In genomic region chr10:112565434-112566053, GRCh38 we compare ENCODE assay signal across 8 cellular contexts.
DNase-seq lines count a peak whose midpoint lies in the region; ATAC-seq and TF ChIP-seq lines count a peak whose summit lies in the region.

No MANE protein-coding gene starts in this region.

- H3K27me3 ChIP-seq in fibroblast of lung (ENCODE audit: control insufficient read depth, insufficient read depth, low read length): no peaks in the 10 kb centered on the region

- POLR2A ChIA-PET in GM10248 (lab: Yijun Ruan, JAX): no interaction called here

- H2AFZ ChIP-seq in fibroblast of lung (ENCODE audit: low read length): no peak overlapping the region

- in situ Hi-C loops in ACHN (cut with HindIII; ENCODE audit: low pct_ligation_motif_present, low pct_unique_long_range_greater_than_20kb, low sequenced_read_pairs): no loop called here

- peak; percentile 83 for DNase-seq in ACHN
- DNase-seq in GM10248 (ENCODE audit: extremely low spot score): peak; percentile 26
- peak; percentile 14 for DNase-seq in NCI-H1105 (lab: John Stamatoyannopoulos, UW)
- DNase-seq in fibroblast of lung (ENCODE audit: low read depth in 2 of 2): peak; percentile 59 to 83
- DNase-seq in non-pigmented ciliary epithelial cell (ENCODE audit: low read depth): peak; percentile 31
- no peak for DNase-seq in activated CD8-positive, alpha-beta memory T cell treated with anti-CD3 and anti-CD28 coated beads, Interleukin-2, amount 50 U/mL, for 48 hours

- ATAC-seq in SK-N-SH treated with all-trans-retinoic acid at 6 μM for 48 hours (peak; percentile 86), GM21381 (IDR thresholded peaks at IDR 0.05; ENCODE audit: unreplicated experiment) (no peak)

- no peaks in the 10 kb centered on the region for H4K20me1 ChIP-seq in fibroblast of lung (ENCODE audit: control insufficient read depth, extremely low read depth, insufficient read depth, low read length)

- CTCF ChIA-PET in GM10248 (lab: Yijun Ruan, JAX): interaction anchor here (0.9 to 1.6 kb wide), 4 partner anchors 9 to 820 kb away, joined by 3 to 6 read pairs (median 4); no protein-coding TSS in a partner anchor

- H3K36me3 ChIP-seq in fibroblast of lung (ENCODE audit: control insufficient read depth, insufficient read depth, low read length): no peaks in the 10 kb centered on the region

- no peak overlapping the region for H3K9ac ChIP-seq in fibroblast of lung (ENCODE audit: insufficient read depth, low read length)

- H3K4me3 ChIP-seq in fibroblast of lung (replicated peaks in 1 of 4; ENCODE audit: control extremely low read depth in 1 of 4, insufficient read depth in 1 of 4, low read depth in 3 of 4, low read length in 4 of 4): no peak overlapping the region

- no peaks in the 10 kb centered on the region for H3K79me2 ChIP-seq in fibroblast of lung (ENCODE audit: control insufficient read depth, insufficient read depth, low read length)

- no peaks in the 10 kb centered on the region for H3K4me1 ChIP-seq in fibroblast of lung (ENCODE audit: control insufficient read depth, extremely low read depth, insufficient read depth, low read length)

- H3K9me3 ChIP-seq in fibroblast of lung (ENCODE audit: control insufficient read depth, insufficient read depth, low read depth, low read length): no peaks in the 10 kb centered on the region

- peak; percentile 54 for TF ChIP-seq CTCF in GM10248 (IDR thresholded peaks at IDR 0.05; ENCODE audit: control extremely low read depth, extremely low read depth, low read depth, missing control alignments)
- TF ChIP-seq CTCF in fibroblast of lung (conservative IDR thresholded peaks at IDR 0.05 in 1 of 2, IDR thresholded peaks at IDR 0.05 in 1 of 2; ENCODE audit: low read depth in 1 of 2, low read length in 2 of 2): peak; percentile 74 to 82

- no peak overlapping the region for H3K4me2 ChIP-seq in fibroblast of lung (ENCODE audit: extremely low read depth, insufficient read depth, low read length)

- no peak overlapping the region for H3K27ac ChIP-seq in fibroblast of lung (ENCODE audit: insufficient read depth, low read length)

TF ChIP-seq in SK-N-SH treated with all-trans-retinoic acid at 6 μM for 48 hours, 23 proteins besides CTCF, POLR2A, EP300 and RAD21:
- no peak for TF ChIP-seq POU6F1 (CRISPR knock-in tag; IDR thresholded peaks at IDR 0.05; ENCODE audit: borderline replicate concordance, low read depth)
- TF ChIP-seq RARB (CRISPR knock-in tag; IDR thresholded peaks at IDR 0.05): no peak
- TF ChIP-seq CSRNP3 (CRISPR knock-in tag; IDR thresholded peaks at IDR 0.05): no peak
- no peak for TF ChIP-seq PPARA (CRISPR knock-in tag; IDR thresholded peaks at IDR 0.05; ENCODE audit: borderline replicate concordance)
- no peak for TF ChIP-seq ZFP30 (CRISPR knock-in tag; IDR thresholded peaks at IDR 0.05)
- no peak for TF ChIP-seq ZFP3 (CRISPR knock-in tag; IDR thresholded peaks at IDR 0.05)
- TF ChIP-seq CREB5 (CRISPR knock-in tag; IDR thresholded peaks at IDR 0.05; ENCODE audit: low read depth): no peak
